In genomic region chr10:30742471-30742870, GRCh38 we compare ENCODE assay signal across 10 cellular contexts.
DNase-seq lines count a peak whose midpoint lies in the region; ATAC-seq and TF ChIP-seq lines count a peak whose summit lies in the region.
"Had no signal": no experiment of that assay in that cellular context is flagged by ENCODE, and none has a peak within 500 bp of the region (broad histone marks: within the 10 kb centered on the region; RNA-seq: fewer than 3 reads in every experiment).

No MANE protein-coding gene starts in this region.

- peak; percentile 82 for ATAC-seq in GM19035 (IDR thresholded peaks at IDR 0.05; ENCODE audit: unreplicated experiment)
- peak; percentile 81 for ATAC-seq in GM21576 (IDR thresholded peaks at IDR 0.05; ENCODE audit: unreplicated experiment)
- peak; percentile 79 for ATAC-seq in HG03342 (IDR thresholded peaks at IDR 0.05; ENCODE audit: unreplicated experiment)
- ATAC-seq in upper lobe of right lung = no peak
- ATAC-seq: body of pancreas had no signal

- no peaks in the 10 kb centered on the region for H3K36me3 ChIP-seq in upper lobe of right lung

- no peaks in the 10 kb centered on the region for H3K27me3 ChIP-seq in upper lobe of right lung
- H3K27me3 ChIP-seq: body of pancreas had no signal

- intact Hi-C loops in posterior vena cava (cut with DNase I) = no loop called here
- intact Hi-C loops in upper lobe of right lung (cut with DNase I) = no loop called here

- no peaks in the 10 kb centered on the region for H3K9me3 ChIP-seq in upper lobe of right lung
- H3K9me3 ChIP-seq: body of pancreas had no signal

- peaks cover 3% of the 10 kb centered on the region for H3K4me1 ChIP-seq in upper lobe of right lung
- H3K4me1 ChIP-seq: body of pancreas had no signal

- TF ChIP-seq CTCF in upper lobe of right lung (IDR thresholded peaks at IDR 0.05) = no peak

- H3K27ac ChIP-seq in upper lobe of right lung = no peak overlapping the region
- H3K27ac ChIP-seq: body of pancreas, RWPE1 had no signal

- DNase-seq in posterior vena cava (ENCODE audit: low spot score) = peak; percentile 9
- no peak for DNase-seq in upper lobe of right lung
- DNase-seq in C1 segment of cervical spinal cord (lab: John Stamatoyannopoulos, UW) = no peak
- no peak for DNase-seq in NCI-H2196 treated with DMSO at 0.1 percent for 48 hours (lab: John Stamatoyannopoulos, UW; ENCODE audit: unreplicated experiment)
- DNase-seq: body of pancreas, NCI-H146 had no signal

- no peak overlapping the region for H3K4me3 ChIP-seq in upper lobe of right lung
- H3K4me3 ChIP-seq: body of pancreas had no signal
